8 cellular contexts compared by ENCODE assay signal in genomic region chr1:26788515-26788785, GRCh38. TPM values are rescaled to one million over a fixed set of nuclear protein-coding genes. Genes with fewer than 3 reads are reported as not detected.
DNase-seq lines count a peak whose midpoint lies in the region; ATAC-seq, FAIRE-seq and TF ChIP-seq lines count a peak whose summit lies in the region.

No MANE protein-coding gene starts in this region.

- no peak; a peak in 1 of 6 replicates for ATAC-seq in A549

- no peaks in the 10 kb centered on the region for H3K36me3 ChIP-seq in mucosa of stomach (ENCODE audit: control insufficient read depth, insufficient read depth, low read length)

- DNase-seq in A549 (ENCODE audit: low read depth in 1 of 2, low spot score in 1 of 2) = no peak
- peak in 1 of 61 donors; percentile 45 for DNase-seq in caudate nucleus (lab: John Stamatoyannopoulos, UW)
- no peak for DNase-seq in frontal cortex (ENCODE audit: low spot score in 2 of 2)
- DNase-seq in RCC 7860 (ENCODE audit: low spot score) = no peak
- DNase-seq in NCI-H2029 treated with DMSO at 0.1 percent for 48 hours (lab: John Stamatoyannopoulos, UW) = no peak
- DNase-seq in NK-92 treated with Interleukin-12 subunit alpha and Interleukin-12 subunit beta, amount 100 ng/mL, for 24 hours (lab: John Stamatoyannopoulos, UW) = no peak

- H3K4me1 Mint-ChIP-seq in IgD-negative memory B cell = peaks cover 29 to 47% (median 45%) of the 10 kb centered on the region in 3 donors

- TF ChIP-seq POLR2A in A549 (IDR thresholded peaks at IDR 0.05; ENCODE audit: low read length) = no peak

- H3K27me3 Mint-ChIP-seq in IgD-negative memory B cell = peaks cover 1% of the 10 kb centered on the region

- peak overlapping the region; percentile 94 to 99 (median 98) for H3K4me3 Mint-ChIP-seq in IgD-negative memory B cell

- TF ChIP-seq CTCF in A549 (IDR thresholded peaks at IDR 0.05) = no peak

- POLR2A ChIA-PET in A549 (lab: Yijun Ruan, JAX) = interaction anchor here (1.0 to 3.8 kb wide), 8 partner anchors 91 to 316 kb away, joined by 3 to 28 read pairs (median 5); partner anchors contain the start of gene HMGN2

- H3K27me3 ChIP-seq in mucosa of stomach (ENCODE audit: control insufficient read depth, insufficient read depth, low read length) = no peaks in the 10 kb centered on the region

- peaks cover 6% of the 10 kb centered on the region for H3K36me3 Mint-ChIP-seq in IgD-negative memory B cell

- H3K4me2 ChIP-seq in A549 = peak overlapping the region; percentile 98

- no peak for TF ChIP-seq RAD21 in A549 (conservative IDR thresholded peaks at IDR 0.05 in 1 of 2, IDR thresholded peaks at IDR 0.05 in 1 of 2)

- no peaks in the 10 kb centered on the region for H3K9me3 ChIP-seq in A549
- no peaks in the 10 kb centered on the region for H3K9me3 ChIP-seq in mucosa of stomach (ENCODE audit: control insufficient read depth, low read length)

- H3K4me3 ChIP-seq in A549 = peak overlapping the region; percentile 68
- H3K4me3 ChIP-seq in mucosa of stomach (ENCODE audit: low read length) = peak overlapping the region; percentile 88

- no peaks in the 10 kb centered on the region for H3K9me3 Mint-ChIP-seq in IgD-negative memory B cell

- CTCF ChIA-PET in A549 (lab: Yijun Ruan, JAX) = interaction anchor here (0.6 to 6.2 kb wide), 54 partner anchors 7 to 288 kb away, joined by 3 to 215 read pairs (median 5); no protein-coding TSS in a partner anchor

- H3K4me1 ChIP-seq in A549 (peaks cover 38% of the 10 kb centered on the region), mucosa of stomach (ENCODE audit: control insufficient read depth, insufficient read depth, low read length) (peaks cover 45% of the 10 kb centered on the region)

- no peak for TF ChIP-seq EP300 in A549 (IDR thresholded peaks at IDR 0.05)

- H3K27ac ChIP-seq in A549 (peak overlapping the region; percentile 84 to 100), caudate nucleus (ENCODE audit: low read depth, low read length) (peak overlapping the region; percentile 100)

- 24% methylated on average over 8 of the region's 10 CpGs for WGBS in A549 (ENCODE audit: missing lambda C conversion rate)

- FAIRE-seq in A549 (lab: Jason Lieb, UNC) = no peak
- no peak for FAIRE-seq in frontal cortex (lab: Jason Lieb, UNC)
- no peak for FAIRE-seq in RCC 7860 (lab: Jason Lieb, UNC)

- peak overlapping the region; percentile 94 to 99 (median 97) for H3K27ac Mint-ChIP-seq in IgD-negative memory B cell

- H3K9ac ChIP-seq in mucosa of stomach (ENCODE audit: low read length) = peak overlapping the region; percentile 99

TF ChIP-seq in A549, 52 proteins besides CTCF, POLR2A, EP300 and RAD21:
- TF ChIP-seq TP53 (CRISPR knock-in tag; IDR thresholded peaks at IDR 0.05) (no peak), JUNB (IDR thresholded peaks at IDR 0.05) (no peak), ESRRA (IDR thresholded peaks at IDR 0.05; ENCODE audit: borderline replicate concordance, low read length) (no peak), KDM1A (IDR thresholded peaks at IDR 0.05; ENCODE audit: low read depth) (no peak), RNF2 (IDR thresholded peaks at IDR 0.05; ENCODE audit: borderline replicate concordance, low read depth) (no peak), CBX8 (IDR thresholded peaks at IDR 0.05) (no peak), ZC3H11A (IDR thresholded peaks at IDR 0.05) (no peak), MAZ (IDR thresholded peaks at IDR 0.05; ENCODE audit: borderline replicate concordance, low read depth, low read length) (no peak), FOSB (CRISPR knock-in tag; IDR thresholded peaks at IDR 0.05) (no peak), NFE2L2 (conservative IDR thresholded peaks at IDR 0.05; ENCODE audit: low read length) (no peak), RFX5 (IDR thresholded peaks at IDR 0.05) (no peak), HEYL (CRISPR knock-in tag; IDR thresholded peaks at IDR 0.05) (no peak), HDAC2 (IDR thresholded peaks at IDR 0.05) (no peak), MAFK (IDR thresholded peaks at IDR 0.05; ENCODE audit: partially characterized antibody) (no peak), NPAS2 (CRISPR knock-in tag; IDR thresholded peaks at IDR 0.05; ENCODE audit: borderline replicate concordance) (no peak), ATOH8 (CRISPR knock-in tag; IDR thresholded peaks at IDR 0.05; ENCODE audit: low read depth) (no peak), ZSCAN20 (CRISPR knock-in tag; IDR thresholded peaks at IDR 0.05) (no peak)

RNA-seq across cellular contexts. Expression of gene PIGV, which starts 0.7 kb away (rescaled TPM):
- polyA plus RNA-seq in A549 (2011; rRNA removed) (16.2 and 21.7 TPM in 2 replicates), A549 (2017; fragmentation: RNase III; extraction: RNeasy Plus Mini Kit Qiagen cat#74134 plus additional on column Dnase treatment) (6.1 to 7.0 TPM (median 6.6 TPM) in 3 replicates), IgD-negative memory B cell (10.6 TPM)
- 4.3 and 7.3 TPM in 2 replicates for polyA plus RNA-seq in A549 (2012; cell fraction: cytosol; rRNA removed)
- 6.0 and 7.6 TPM in 2 replicates for polyA plus RNA-seq in A549 (2012; cell fraction: nucleus; rRNA removed)
- 23.4 and 30.7 TPM in 2 replicates for polyA minus RNA-seq in A549 (2011; rRNA and poly(A)+ RNA removed)
- 4.5 TPM for total RNA-seq in frontal cortex

RNA-seq across cellular contexts. Expression of gene ZDHHC18, which starts 38.0 kb away (rescaled TPM):
- polyA plus RNA-seq in A549 (2011; rRNA removed) = 20.0 and 27.0 TPM in 2 replicates
- polyA plus RNA-seq in A549 (2012; cell fraction: cytosol; rRNA removed) = 37.2 and 48.1 TPM in 2 replicates
- polyA plus RNA-seq in A549 (2012; cell fraction: nucleus; rRNA removed) = 44.4 and 45.8 TPM in 2 replicates
- polyA plus RNA-seq in A549 (2017; fragmentation: RNase III; extraction: RNeasy Plus Mini Kit Qiagen cat#74134 plus additional on column Dnase treatment) = 15.0 to 16.2 TPM (median 15.7 TPM) in 3 replicates
- polyA minus RNA-seq in A549 (2011; rRNA and poly(A)+ RNA removed) = 39.5 and 46.1 TPM in 2 replicates
- 4.3 TPM for polyA plus RNA-seq in IgD-negative memory B cell
- 5.7 TPM for total RNA-seq in frontal cortex
